1 cellular context compared by ENCODE assay signal in the genomic region with DNA sequence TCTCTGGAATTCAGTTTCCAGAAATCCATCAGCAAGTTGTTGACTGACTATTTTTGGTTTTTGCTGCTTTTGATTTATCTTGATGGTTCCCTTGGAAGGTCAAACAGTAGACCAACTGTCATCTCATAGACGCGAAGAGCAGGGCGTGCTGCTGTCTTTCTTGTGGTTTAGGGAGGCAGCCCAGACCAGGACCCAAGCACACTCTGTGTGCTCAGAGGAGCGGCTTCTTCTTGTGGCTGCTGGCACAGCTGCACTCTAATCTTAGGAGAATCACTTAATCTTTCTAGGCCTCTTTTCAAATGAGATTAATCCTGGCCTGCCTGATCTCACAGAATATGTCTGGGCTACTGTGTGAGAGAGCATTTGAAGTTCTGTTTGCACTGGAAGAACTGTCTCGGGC.
TF ChIP-seq lines count a peak whose summit lies in the region.

No MANE protein-coding gene starts in this region.

TF ChIP-seq in WTC11, 78 proteins besides CTCF, POLR2A, EP300 and RAD21:
- TF ChIP-seq SP1 (CRISPR knock-in tag; conservative IDR thresholded peaks at IDR 0.05) (no peak), ELF4 (CRISPR knock-in tag; IDR thresholded peaks at IDR 0.05; ENCODE audit: low read depth) (no peak), ZNF138 (CRISPR knock-in tag; conservative IDR thresholded peaks at IDR 0.05) (no peak), ATF2 (CRISPR knock-in tag; IDR thresholded peaks at IDR 0.05; ENCODE audit: borderline replicate concordance, low read depth) (no peak), ZSCAN18 (CRISPR knock-in tag; IDR thresholded peaks at IDR 0.05) (no peak), TP53 (CRISPR knock-in tag; IDR thresholded peaks at IDR 0.05) (no peak), MLX (CRISPR knock-in tag; IDR thresholded peaks at IDR 0.05) (no peak), GTF2I (CRISPR knock-in tag; conservative IDR thresholded peaks at IDR 0.05) (no peak), SMAD3 (CRISPR knock-in tag; IDR thresholded peaks at IDR 0.05; ENCODE audit: borderline replicate concordance) (no peak), AFF4 (CRISPR knock-in tag; IDR thresholded peaks at IDR 0.05; ENCODE audit: borderline replicate concordance) (no peak), ATF1 (CRISPR knock-in tag; IDR thresholded peaks at IDR 0.05) (no peak), MAX (CRISPR knock-in tag; IDR thresholded peaks at IDR 0.05) (no peak)
- TF ChIP-seq, protein P1, sequence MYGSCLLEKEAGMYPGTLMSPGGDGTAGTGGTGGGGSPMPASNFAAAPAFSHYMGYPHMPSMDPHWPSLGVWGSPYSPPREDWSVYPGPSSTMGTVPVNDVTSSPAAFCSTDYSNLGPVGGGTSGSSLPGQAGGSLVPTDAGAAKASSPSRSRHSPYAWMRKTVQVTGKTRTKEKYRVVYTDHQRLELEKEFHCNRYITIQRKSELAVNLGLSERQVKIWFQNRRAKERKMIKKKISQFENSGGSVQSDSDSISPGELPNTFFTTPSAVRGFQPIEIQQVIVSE (CRISPR knock-in tag; IDR thresholded peaks at IDR 0.05; ENCODE audit: borderline replicate concordance), result no peak
- TF ChIP-seq, protein P2, sequence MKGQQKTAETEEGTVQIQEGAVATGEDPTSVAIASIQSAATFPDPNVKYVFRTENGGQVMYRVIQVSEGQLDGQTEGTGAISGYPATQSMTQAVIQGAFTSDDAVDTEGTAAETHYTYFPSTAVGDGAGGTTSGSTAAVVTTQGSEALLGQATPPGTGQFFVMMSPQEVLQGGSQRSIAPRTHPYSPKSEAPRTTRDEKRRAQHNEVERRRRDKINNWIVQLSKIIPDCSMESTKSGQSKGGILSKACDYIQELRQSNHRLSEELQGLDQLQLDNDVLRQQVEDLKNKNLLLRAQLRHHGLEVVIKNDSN (CRISPR knock-in tag; IDR thresholded peaks at IDR 0.05), result no peak
